In genomic region chr1:236663934-236664333, GRCh38 we compare ENCODE assay signal across 20 cellular contexts. TPM values are rescaled to one million over a fixed set of nuclear protein-coding genes. Genes with fewer than 3 reads are reported as not detected.
"Had no signal": no experiment of that assay in that cellular context is flagged by ENCODE, and none has a peak within 500 bp of the region (broad histone marks: within the 10 kb centered on the region; RNA-seq: fewer than 3 reads in every experiment).

No MANE protein-coding gene starts in this region.

- H3K4me3 Mint-ChIP-seq: activated naive CD4-positive, alpha-beta T cell treated with anti-CD3 and anti-CD28 coated beads, Interleukin-2, amount 50 U/mL, for 24 hours; activated T-cell treated with anti-CD3 and anti-CD28 coated beads, Interleukin-2, amount 50 U/mL, for 24 hours; brain; central memory CD8-positive, alpha-beta T cell; endodermal cell; memory B cell; natural killer cell treated with Interleukin-12 subunit alpha and Interleukin-12 subunit beta and Interleukin-15 and Interleukin-18, amount 100 ng/mL, for 72 hours; stimulated activated effector memory CD8-positive, alpha-beta T cell treated with anti-CD3 and anti-CD28 coated beads, Interleukin-12 subunit alpha, Interleukin-12 subunit beta, amount 100 ng/mL, for 72 hours; T-helper 1 cell treated with Interleukin-12 subunit alpha and Interleukin-12 subunit beta and Interleukin-4 antibody, amounts not matched to agents 30 μg/mL and 1 μg/mL, for 36 hours had no signal

- H3K27me3 ChIP-seq: right atrium auricular region, tibial nerve had no signal

- H3K4me1 Mint-ChIP-seq: brain, endodermal cell had no signal

- H3K9me3 ChIP-seq: right atrium auricular region, tibial nerve had no signal

- H3K4me1 ChIP-seq: right atrium auricular region, tibial nerve had no signal

- H3K4me3 ChIP-seq: right atrium auricular region, tibial nerve had no signal

- DNase-seq: activated CD4-positive, CD25-positive, alpha-beta regulatory T cell; activated effector memory CD4-positive, alpha-beta T cell treated with Interleukin-2 at 50 U/mL for 16 hours; activated T-cell treated with anti-CD3 and anti-CD28 coated beads, Interleukin-2, amount 50 U/mL, for 24 hours; amygdala; dermis blood vessel endothelial cell; endodermal cell; erythroblast; foreskin fibroblast; nucleus accumbens; small intestine had no signal

- H3K27ac ChIP-seq: right atrium auricular region, tibial nerve had no signal

- H3K9me3 Mint-ChIP-seq: activated naive CD4-positive, alpha-beta T cell treated with anti-CD3 and anti-CD28 coated beads, Interleukin-2, amount 50 U/mL, for 24 hours; activated T-cell treated with anti-CD3 and anti-CD28 coated beads, Interleukin-2, amount 50 U/mL, for 24 hours; central memory CD8-positive, alpha-beta T cell; natural killer cell treated with Interleukin-12 subunit alpha and Interleukin-12 subunit beta and Interleukin-15 and Interleukin-18, amount 100 ng/mL, for 72 hours; stimulated activated effector memory CD8-positive, alpha-beta T cell treated with anti-CD3 and anti-CD28 coated beads, Interleukin-12 subunit alpha, Interleukin-12 subunit beta, amount 100 ng/mL, for 72 hours; T-helper 1 cell treated with Interleukin-12 subunit alpha and Interleukin-12 subunit beta and Interleukin-4 antibody, amounts not matched to agents 30 μg/mL and 1 μg/mL, for 36 hours had no signal

- H3K36me3 Mint-ChIP-seq: activated naive CD4-positive, alpha-beta T cell treated with anti-CD3 and anti-CD28 coated beads, Interleukin-2, amount 50 U/mL, for 24 hours; brain; memory B cell; natural killer cell treated with Interleukin-12 subunit alpha and Interleukin-12 subunit beta and Interleukin-15 and Interleukin-18, amount 100 ng/mL, for 72 hours; stimulated activated effector memory CD8-positive, alpha-beta T cell treated with anti-CD3 and anti-CD28 coated beads, Interleukin-12 subunit alpha, Interleukin-12 subunit beta, amount 100 ng/mL, for 72 hours had no signal

- H3K36me3 ChIP-seq: right atrium auricular region, tibial nerve had no signal

- H3K27ac Mint-ChIP-seq: activated naive CD4-positive, alpha-beta T cell treated with anti-CD3 and anti-CD28 coated beads, Interleukin-2, amount 50 U/mL, for 24 hours; activated T-cell treated with anti-CD3 and anti-CD28 coated beads, Interleukin-2, amount 50 U/mL, for 24 hours; brain; endodermal cell; memory B cell; natural killer cell treated with Interleukin-12 subunit alpha and Interleukin-12 subunit beta and Interleukin-15 and Interleukin-18, amount 100 ng/mL, for 72 hours; stimulated activated effector memory CD8-positive, alpha-beta T cell treated with anti-CD3 and anti-CD28 coated beads, Interleukin-12 subunit alpha, Interleukin-12 subunit beta, amount 100 ng/mL, for 72 hours; T-helper 1 cell treated with Interleukin-12 subunit alpha and Interleukin-12 subunit beta and Interleukin-4 antibody, amounts not matched to agents 30 μg/mL and 1 μg/mL, for 36 hours had no signal

RNA-seq across cellular contexts. Expression of gene ACTN2, which starts 22.4 kb away (rescaled TPM):
- total RNA-seq: dermis blood vessel endothelial cell, left lobe of liver had no signal
